ENCODE assay signal across 8 cellular contexts in genomic region chr2:241356871-241357260, GRCh38. TPM values are rescaled to one million over a fixed set of nuclear protein-coding genes. Genes with fewer than 3 reads are reported as not detected.
DNase-seq lines count a peak whose midpoint lies in the region; ATAC-seq and TF ChIP-seq lines count a peak whose summit lies in the region.

No MANE protein-coding gene starts in this region.

- H3K27ac ChIP-seq in DND-41 (ENCODE audit: low read length) (peak overlapping the region; percentile 58), osteoblast (ENCODE audit: low read depth, low read length) (peak overlapping the region; percentile 48)

- H3K9ac ChIP-seq in DND-41 (ENCODE audit: low read depth, low read length) (peak overlapping the region; percentile 77), endocrine pancreas (ENCODE audit: control insufficient read depth, insufficient read depth, low read length) (peak overlapping the region; percentile 87)

- H3K4me3 ChIP-seq in DND-41 (ENCODE audit: low read depth in 1 of 2, low read length in 2 of 2): peak overlapping the region; percentile 84 to 85; a peak in 3 of 4 replicates
- peak overlapping the region; percentile 63 for H3K4me3 ChIP-seq in endocrine pancreas (ENCODE audit: control insufficient read depth, insufficient read depth, low read length)
- H3K4me3 ChIP-seq in osteoblast (ENCODE audit: insufficient read depth, low read length): peak overlapping the region; percentile 92

- DNase-seq in DND-41 (no peak), NCI-H69 (lab: John Stamatoyannopoulos, UW) (peak; percentile 22), osteoblast (ENCODE audit: insufficient read length, low spot score, missing footprints) (no peak), cortex of kidney (lab: John Stamatoyannopoulos, UW) (no peak), RPMI8226 (no peak), AG20443 (ENCODE audit: low spot score) (no peak), hepatic stellate cell (ENCODE audit: low spot score) (no peak)

- no peaks in the 10 kb centered on the region for H3K9me3 ChIP-seq in DND-41 (ENCODE audit: insufficient read depth, low read length, severe bottlenecking)
- H3K9me3 ChIP-seq in endocrine pancreas (ENCODE audit: control insufficient read depth, low read length): no peaks in the 10 kb centered on the region
- no peaks in the 10 kb centered on the region for H3K9me3 ChIP-seq in osteoblast (ENCODE audit: low read depth, low read length)

- no peak for TF ChIP-seq CTCF in DND-41 (IDR thresholded peaks at IDR 0.05; ENCODE audit: borderline replicate concordance, extremely low read depth, low read length, poor library complexity, severe bottlenecking)
- TF ChIP-seq CTCF in osteoblast (IDR thresholded peaks at IDR 0.05; ENCODE audit: extremely low read depth, low read depth, low read length): no peak

- H3K4me2 ChIP-seq in DND-41 (ENCODE audit: insufficient read depth, low read length): peak overlapping the region; percentile 82
- peak overlapping the region; percentile 96 for H3K4me2 ChIP-seq in osteoblast (ENCODE audit: insufficient read depth, low read length)

- H3K36me3 ChIP-seq in DND-41 (ENCODE audit: insufficient read depth, low read length): peaks cover 28% of the 10 kb centered on the region
- no peaks in the 10 kb centered on the region for H3K36me3 ChIP-seq in endocrine pancreas (ENCODE audit: control insufficient read depth, insufficient read depth, low read length)
- peaks cover 32% of the 10 kb centered on the region for H3K36me3 ChIP-seq in osteoblast (ENCODE audit: insufficient read depth, low read length)

- H3K4me1 ChIP-seq in DND-41 (ENCODE audit: insufficient read depth, low read length) (peaks cover 22% of the 10 kb centered on the region), endocrine pancreas (ENCODE audit: control insufficient read depth, insufficient read depth, low read length) (peaks cover 25% of the 10 kb centered on the region), osteoblast (ENCODE audit: insufficient read depth, low read length) (peaks cover 23% of the 10 kb centered on the region)

- H2AFZ ChIP-seq in DND-41 (ENCODE audit: low read depth, low read length) (peak overlapping the region; percentile 40; the same call in 1 of the 2 replicates), osteoblast (ENCODE audit: low read length) (peak overlapping the region; percentile 32)

- no peak for ATAC-seq in DND-41 (ENCODE audit: insufficient read depth, low read depth)

- H4K20me1 ChIP-seq in DND-41 (ENCODE audit: insufficient read depth, low read length) (peaks cover 43% of the 10 kb centered on the region), osteoblast (ENCODE audit: insufficient read depth, low read length) (peaks cover 20% of the 10 kb centered on the region)

- H3K79me2 ChIP-seq in DND-41 (ENCODE audit: insufficient read depth, low read length): peaks cover 54% of the 10 kb centered on the region
- H3K79me2 ChIP-seq in osteoblast (ENCODE audit: insufficient read depth, low read length): peaks cover 54% of the 10 kb centered on the region

- no peaks in the 10 kb centered on the region for H3K27me3 ChIP-seq in DND-41 (ENCODE audit: insufficient read depth, low read length, poor library complexity)
- no peaks in the 10 kb centered on the region for H3K27me3 ChIP-seq in endocrine pancreas (ENCODE audit: control insufficient read depth, insufficient read depth, low read length)
- H3K27me3 ChIP-seq in osteoblast (ENCODE audit: insufficient read depth, low read length): no peaks in the 10 kb centered on the region

RNA-seq across cellular contexts. Expression of gene FARP2, which starts 0.8 kb away (rescaled TPM):
- total RNA-seq in osteoblast: 41.3 and 44.5 TPM in 2 replicates

RNA-seq across cellular contexts. Expression of gene SEPTIN2, which starts 41.1 kb away (rescaled TPM):
- total RNA-seq in osteoblast: 394 and 418 TPM in 2 replicates

RNA-seq across cellular contexts. Expression of gene HDLBP, which starts 41.4 kb away (rescaled TPM):
- 1,414 and 1,418 TPM in 2 replicates for total RNA-seq in osteoblast
